Comparison of ENCODE assay signal across 35 cellular contexts in the genomic region with DNA sequence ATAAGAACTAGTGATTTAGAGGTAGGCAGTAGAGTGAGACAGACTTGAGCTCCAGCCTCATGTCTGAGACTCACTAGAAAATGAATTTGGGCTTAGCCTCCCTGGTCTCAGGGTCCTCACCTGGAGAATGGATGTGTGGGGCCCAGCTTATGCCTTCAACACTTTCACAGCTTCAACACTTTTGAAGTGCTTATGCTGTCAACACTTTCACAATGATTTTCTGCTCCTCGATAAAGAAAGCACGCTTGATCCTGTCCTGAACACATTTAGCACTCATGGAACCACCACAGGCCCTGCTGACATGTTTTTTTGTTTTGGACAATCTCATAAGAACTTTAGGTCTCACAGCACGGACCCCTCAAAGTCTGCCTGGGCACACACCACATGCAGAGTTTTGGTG.
"Had no signal": no experiment of that assay in that cellular context is flagged by ENCODE, and none has a peak within 500 bp of the region (broad histone marks: within the 10 kb centered on the region; RNA-seq: fewer than 3 reads in every experiment).

No MANE protein-coding gene starts in this region.

- H3K36me3 ChIP-seq: ascending aorta, cardiac muscle cell had no signal

- H3K27me3 ChIP-seq: ascending aorta, cardiac muscle cell had no signal

- H3K9me3 ChIP-seq: ascending aorta had no signal

- H3K27ac Mint-ChIP-seq: activated B cell treated with CpG ODN at 0.5 μM for 24 hours; activated CD4-positive, alpha-beta memory T cell treated with anti-CD3 and anti-CD28 coated beads for 36 hours; activated CD4-positive, alpha-beta T cell treated with anti-CD3 and anti-CD28 coated beads, Interleukin-2, amount 10 ng/mL, durations not matched to agents 24 days and 14 days; activated CD8-positive, alpha-beta T cell treated with anti-CD3 and anti-CD28 coated beads for 36 hours; activated naive CD4-positive, alpha-beta T cell treated with anti-CD3 and anti-CD28 coated beads for 36 hours; activated naive CD8-positive, alpha-beta T cell; activated naive CD8-positive, alpha-beta T cell treated with anti-CD3 and anti-CD28 coated beads, Interleukin-2, amount 10 ng/mL, durations not matched to agents 7 days and 5 days; activated naive CD8-positive, alpha-beta T cell treated with anti-CD3 and anti-CD28 coated beads, Interleukin-2, amount 50 U/mL, for 24 hours; activated T-cell treated with anti-CD3 and anti-CD28 coated beads, Interleukin-2, amount 50 U/mL, for 72 hours; activated T-helper 1 cell treated with anti-CD3 and anti-CD28 coated beads, Interleukin-12 subunit alpha, Interleukin-12 subunit beta, Interleukin-2, Interleukin-4 antibody, amounts not matched to agents 30 ng/mL and 10 ng/mL and 1 ng/mL, durations not matched to agents 14 hours and 24 hours and 36 hours; activated T-helper 17 cell treated with anti-CD3 and anti-CD28 coated beads, Interleukin-2, amount 50 U/mL, for 72 hours; brain; T-helper 1 cell treated with Interleukin-12 subunit alpha and Interleukin-12 subunit beta and Interleukin-4 antibody, amounts not matched to agents 30 μg/mL and 1 μg/mL, for 36 hours; T-helper 2 cell treated with Interferon-gamma antibody and Interleukin-4, amounts not matched to agents 5 μg/mL and 100 μg/mL, for 36 hours had no signal

- DNase-seq: activated B cell treated with CpG ODN at 0.5 μM for 24 hours; activated CD4-positive, alpha-beta memory T cell treated with anti-CD3 and anti-CD28 coated beads for 36 hours; activated CD4-positive, alpha-beta T cell treated with anti-CD3 and anti-CD28 coated beads for 4 hours; activated CD4-positive, alpha-beta T cell treated with anti-CD3 and anti-CD28 coated beads, Interleukin-2, amount 10 ng/mL, durations not matched to agents 24 days and 14 days; activated CD4-positive, alpha-beta T cell treated with anti-CD3 and anti-CD28 coated beads, Interleukin-2, amount 50 U/mL, for 1 hour; activated CD4-positive, alpha-beta T cell treated with anti-CD3 and anti-CD28 coated beads, Interleukin-2, amount 50 U/mL, for 4 hours; activated CD4-positive, CD25-positive, alpha-beta regulatory T cell treated with anti-CD3 and anti-CD28 coated beads, Interleukin-2, amount 50 U/mL, for 72 hours; activated CD8-positive, alpha-beta memory T cell treated with anti-CD3 and anti-CD28 coated beads, Interleukin-2, amount 50 U/mL, for 4 hours; activated CD8-positive, alpha-beta T cell treated with anti-CD3 and anti-CD28 coated beads for 36 hours; activated effector memory CD4-positive, alpha-beta T cell treated with anti-CD3 and anti-CD28 coated beads, Interleukin-2, amount 50 U/mL, for 16 hours; activated gamma-delta T cell treated with Interleukin-2 at 50 U/mL for 16 hours; activated naive CD4-positive, alpha-beta T cell; activated naive CD4-positive, alpha-beta T cell treated with anti-CD3 and anti-CD28 coated beads for 36 hours; activated naive CD4-positive, alpha-beta T cell treated with anti-CD3 and anti-CD28 coated beads, Interleukin-2, amount 50 U/mL, for 16 hours; activated naive CD8-positive, alpha-beta T cell treated with anti-CD3 and anti-CD28 coated beads, Interleukin-2, amount 10 ng/mL, durations not matched to agents 7 days and 5 days; activated naive CD8-positive, alpha-beta T cell treated with anti-CD3 and anti-CD28 coated beads, Interleukin-2, amount 50 U/mL, for 24 hours; activated T-cell treated with anti-CD3 and anti-CD28 coated beads for 4 hours; activated T-cell treated with anti-CD3 and anti-CD28 coated beads, Interleukin-2, amount 50 U/mL, for 1 hour; activated T-cell treated with anti-CD3 and anti-CD28 coated beads, Interleukin-2, amount 50 U/mL, for 4 hours; activated T-cell treated with anti-CD3 and anti-CD28 coated beads, Interleukin-2, amount 50 U/mL, for 72 hours; amygdala; anterior cingulate cortex; central memory CD4-positive, alpha-beta T cell; T-helper 1 cell; T-helper 2 cell; T-helper 9 cell had no signal

- H3K4me3 ChIP-seq: ascending aorta, cardiac muscle cell had no signal

- ATAC-seq: activated CD8-positive, alpha-beta T cell treated with anti-CD3 and anti-CD28 coated beads for 36 hours; activated naive CD8-positive, alpha-beta T cell treated with anti-CD3 and anti-CD28 coated beads, Interleukin-2, amount 50 U/mL, for 24 hours; activated T-cell treated with anti-CD3 and anti-CD28 coated beads, Interleukin-2, amount 50 U/mL, for 4 hours; activated T-cell treated with anti-CD3 and anti-CD28 coated beads, Interleukin-2, amount 50 U/mL, for 72 hours; activated T-helper 17 cell treated with anti-CD3 and anti-CD28 coated beads, Interleukin-2, amount 50 U/mL, for 72 hours had no signal

- H3K36me3 Mint-ChIP-seq: activated CD4-positive, alpha-beta memory T cell treated with anti-CD3 and anti-CD28 coated beads for 36 hours; activated naive CD8-positive, alpha-beta T cell; activated naive CD8-positive, alpha-beta T cell treated with anti-CD3 and anti-CD28 coated beads, Interleukin-2, amount 10 ng/mL, durations not matched to agents 7 days and 5 days had no signal

- H3K27ac ChIP-seq: ascending aorta, cardiac muscle cell, VCaP had no signal

- H3K4me1 ChIP-seq: ascending aorta had no signal

- H3K9me3 Mint-ChIP-seq: activated CD4-positive, alpha-beta memory T cell treated with anti-CD3 and anti-CD28 coated beads for 36 hours; brain had no signal
